In the genomic region with DNA sequence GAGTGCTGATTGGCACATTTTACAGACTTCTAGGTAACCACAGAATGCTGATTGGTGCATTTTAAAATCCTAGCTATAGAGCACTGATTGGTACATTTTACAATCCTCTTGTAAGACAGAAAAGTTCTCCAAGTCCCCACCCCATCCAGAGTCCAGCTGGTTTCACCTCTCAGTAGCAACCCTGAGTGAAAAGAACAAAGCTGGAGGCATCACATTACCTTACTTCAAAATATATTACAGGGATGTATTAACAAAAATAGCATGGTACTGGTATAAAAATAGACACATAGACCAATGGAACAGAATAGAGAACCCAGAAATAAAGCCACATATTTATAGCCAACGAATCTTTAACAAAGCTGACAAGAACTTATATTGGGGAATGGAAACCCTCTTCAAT, we compare ENCODE assay signal across 23 cellular contexts.
"Had no signal": no experiment of that assay in that cellular context is flagged by ENCODE, and none has a peak within 500 bp of the region (broad histone marks: within the 10 kb centered on the region; RNA-seq: fewer than 3 reads in every experiment).

No MANE protein-coding gene starts in this region.

- H3K36me3 ChIP-seq: colonic mucosa, esophagus muscularis mucosa, heart right ventricle, left lung, lower lobe of right lung had no signal

- H3K9me3 ChIP-seq: colonic mucosa, esophagus muscularis mucosa, lower lobe of right lung, mucosa of descending colon had no signal

- H3K27ac ChIP-seq: colonic mucosa, esophagus muscularis mucosa, foreskin keratinocyte, heart right ventricle, left lung, lower lobe of right lung had no signal

- ATAC-seq: effector memory CD8-positive, alpha-beta T cell; foreskin keratinocyte; heart right ventricle; left cardiac atrium; left lung; left ventricle myocardium superior; lower lobe of right lung; mucosa of descending colon; naive thymus-derived CD4-positive, alpha-beta T cell had no signal

- H3K27ac Mint-ChIP-seq: dendritic cell treated with granulocyte-macrophage colony-stimulating factor and Interleukin-4, amounts not matched to agents 40 ng/mL and 50 ng/mL, for 4 days; effector memory CD8-positive, alpha-beta T cell; mesothelial cell of epicardium; naive thymus-derived CD4-positive, alpha-beta T cell had no signal

- FAIRE-seq: endothelial cell of umbilical vein, frontal cortex, islet of Langerhans, keratinocyte had no signal

- DNase-seq: colonic mucosa; cortex of kidney; effector CD8-positive, alpha-beta T cell; effector memory CD8-positive, alpha-beta T cell; foreskin keratinocyte; glutamatergic neuron; head of caudate nucleus; heart right ventricle; hippocampal formation; left cardiac atrium; left lung; left ventricle myocardium superior; lower lobe of right lung; mesenchymal stem cell; mucosa of descending colon; naive thymus-derived CD4-positive, alpha-beta T cell had no signal

- H3K9me3 Mint-ChIP-seq: effector memory CD8-positive, alpha-beta T cell had no signal

- H3K4me3 ChIP-seq: colonic mucosa, esophagus muscularis mucosa, heart right ventricle, left lung, lower lobe of right lung, mucosa of descending colon had no signal

- H3K27me3 ChIP-seq: colonic mucosa, esophagus muscularis mucosa, foreskin keratinocyte, heart right ventricle, left lung had no signal

- H3K4me1 Mint-ChIP-seq: mesothelial cell of epicardium had no signal

- H3K4me1 ChIP-seq: colonic mucosa, esophagus muscularis mucosa, foreskin keratinocyte, heart right ventricle, left lung, lower lobe of right lung had no signal

- H3K4me3 Mint-ChIP-seq: dendritic cell treated with granulocyte-macrophage colony-stimulating factor and Interleukin-4, amounts not matched to agents 40 ng/mL and 50 ng/mL, for 4 days; effector memory CD8-positive, alpha-beta T cell; mesothelial cell of epicardium; naive thymus-derived CD4-positive, alpha-beta T cell had no signal
